Comparison of ENCODE assay signal across 30 cellular contexts in genomic region chr3:124519844-124520243, GRCh38.
"Had no signal": no experiment of that assay in that cellular context is flagged by ENCODE, and none has a peak within 500 bp of the region (broad histone marks: within the 10 kb centered on the region; RNA-seq: fewer than 3 reads in every experiment).

No MANE protein-coding gene starts in this region.

- H3K36me3 ChIP-seq: MG63 had no signal

- H3K9me3 ChIP-seq: ascending aorta, body of pancreas, MG63 had no signal

- FAIRE-seq: TTC549 had no signal

- ATAC-seq: activated naive CD4-positive, alpha-beta T cell treated with anti-CD3 and anti-CD28 coated beads, Interleukin-2, amount 50 U/mL, for 72 hours; activated naive CD8-positive, alpha-beta T cell treated with anti-CD3 and anti-CD28 coated beads, Interleukin-2, amount 50 U/mL, for 24 hours; activated T-cell treated with anti-CD3 and anti-CD28 coated beads, Interleukin-2, amount 50 U/mL, for 4 hours; body of pancreas; Panc1; Right ventricle myocardium inferior; T-cell had no signal

- DNase-seq: activated B cell treated with CpG ODN at 0.5 μM for 24 hours; activated CD4-positive, alpha-beta memory T cell treated with anti-CD3 and anti-CD28 coated beads for 36 hours; activated CD4-positive, alpha-beta T cell treated with anti-CD3 and anti-CD28 coated beads for 1 hour; activated CD4-positive, alpha-beta T cell treated with anti-CD3 and anti-CD28 coated beads, Interleukin-2, amount 10 ng/mL, durations not matched to agents 7 days and 5 days; activated CD8-positive, alpha-beta memory T cell treated with anti-CD3 and anti-CD28 coated beads for 24 hours; activated effector memory CD4-positive, alpha-beta T cell treated with anti-CD3 and anti-CD28 coated beads, Interleukin-2, amount 50 U/mL, for 16 hours; activated naive CD4-positive, alpha-beta T cell treated with Interleukin-2 at 50 U/mL for 16 hours; activated naive CD8-positive, alpha-beta T cell treated with anti-CD3 and anti-CD28 coated beads, Interleukin-2, amount 50 U/mL, for 24 hours; activated T-cell treated with anti-CD3 and anti-CD28 coated beads, Interleukin-2, amount 50 U/mL, for 4 hours; amniotic stem cell; body of pancreas; cortex of kidney; MG63; MV-4-11; NCI-H1092 treated with DMSO at 0.1 percent for 48 hours; NCI-H1694 treated with DMSO at 0.1 percent for 48 hours; NCI-H510A; NCI-H526 treated with DMSO at 0.1 percent for 48 hours; NK-92 treated with Interleukin-12 subunit alpha and Interleukin-12 subunit beta, amount 100 ng/mL, for 24 hours; OCI-M1; RPMI8226; T-cell; T-helper 2 cell; T1000 had no signal

- H3K27me3 ChIP-seq: ascending aorta, body of pancreas, MG63 had no signal

- H3K4me1 ChIP-seq: ascending aorta had no signal

- H3K27ac ChIP-seq: ascending aorta, body of pancreas, SK-N-MC had no signal

- H3K4me3 ChIP-seq: ascending aorta, body of pancreas, MG63, SK-N-MC had no signal
